26 cellular contexts compared by ENCODE assay signal in genomic region chr5:82446765-82447164, GRCh38.
DNase-seq lines count a peak whose midpoint lies in the region; ATAC-seq and TF ChIP-seq lines count a peak whose summit lies in the region.
"Had no signal": no experiment of that assay in that cellular context is flagged by ENCODE, and none has a peak within 500 bp of the region (broad histone marks: within the 10 kb centered on the region; RNA-seq: fewer than 3 reads in every experiment).

No MANE protein-coding gene starts in this region.

- peak in 5 of 8 donors; percentile 21 to 71 (median 56) for ATAC-seq in heart right ventricle
- ATAC-seq in left ventricle myocardium superior = peak; percentile 81
- ATAC-seq in sciatic nerve = peak; percentile 87
- peak; percentile 50 for ATAC-seq in aorta (ENCODE audit: low FRiP score)
- ATAC-seq: PC-3 had no signal

- no peak for TF ChIP-seq CTCF in heart right ventricle (IDR thresholded peaks at IDR 0.05)
- TF ChIP-seq CTCF in BE2C (IDR thresholded peaks at IDR 0.05; ENCODE audit: low read depth, low read length) = no peak

- DNase-seq in heart right ventricle = no peak
- DNase-seq in cardiac septum (ENCODE audit: low spot score) = no peak
- DNase-seq in left ventricle myocardium superior = no peak
- DNase-seq in sciatic nerve (ENCODE audit: low spot score) = no peak
- no peak for DNase-seq in aorta
- DNase-seq in NCI-H345 (lab: John Stamatoyannopoulos, UW) = no peak
- no peak for DNase-seq in BE2C
- DNase-seq in SW 1271 (lab: John Stamatoyannopoulos, UW) = no peak
- DNase-seq: CD4-positive, alpha-beta memory T cell; COR-L47; GOT3; HFFc6; KBM-7; MG63; NCI-H1105 treated with DMSO at 0.1 percent for 48 hours; NCI-H146; NCI-H1930; NCI-H2107; NCI-H446; NCI-H524 treated with DMSO at 0.1 percent for 48 hours; NCI-H82; NK-92 treated with Interleukin-12 subunit alpha and Interleukin-12 subunit beta, amount 100 ng/mL, for 24 hours; PC-3 had no signal

- no peaks in the 10 kb centered on the region for H3K27me3 ChIP-seq in heart right ventricle
- H3K27me3 ChIP-seq in aorta (ENCODE audit: control insufficient read depth in 1 of 2, insufficient read depth in 2 of 2, low read length in 1 of 2) = no peaks in the 10 kb centered on the region
- no peaks in the 10 kb centered on the region for H3K27me3 ChIP-seq in BE2C
- H3K27me3 ChIP-seq: BLaER1 treated with 17β-estradiol and CSF1 and Interleukin-3, amounts not matched to agents 10 nM and 100 nM; MG63; SJSA1 had no signal

- H3K4me1 ChIP-seq in heart right ventricle (peaks cover 0 to 31% (median 2%) of the 10 kb centered on the region in 9 donors), aorta (ENCODE audit: control insufficient read depth in 1 of 2, insufficient read depth in 2 of 2, low read length in 2 of 2) (peaks cover 6 to 19% of the 10 kb centered on the region in 2 donors), BE2C (peaks cover 7% of the 10 kb centered on the region)
- H3K4me1 ChIP-seq: BLaER1 treated with 17β-estradiol and CSF1 and Interleukin-3, amounts not matched to agents 10 nM and 100 nM; HAP-1; SJSA1 had no signal

- H3K9me3 ChIP-seq in heart right ventricle (peaks cover 0 to 11% (median 0%) of the 10 kb centered on the region in 11 donors), aorta (ENCODE audit: control insufficient read depth, low read length) (no peaks in the 10 kb centered on the region), BE2C (no peaks in the 10 kb centered on the region)
- H3K9me3 ChIP-seq: HAP-1, MG63, SJSA1 had no signal

- intact Hi-C loops in heart right ventricle (cut with DNase I) = no loop called here
- intact Hi-C loops in cardiac septum (cut with DNase I) = no loop called here
- intact Hi-C loops in left ventricle myocardium superior (cut with micrococcal nuclease) = no loop called here
- intact Hi-C loops in sciatic nerve (cut with DNase I) = no loop called here
- intact Hi-C loops in aorta (cut with DNase I) = no loop called here

- H3K27ac ChIP-seq in heart right ventricle (peak overlapping the region in 4 of 10 donors; percentile 5 to 53 (median 28)), aorta (ENCODE audit: low read depth in 1 of 2, low read length in 2 of 2) (no peak overlapping the region)
- H3K27ac ChIP-seq: BLaER1 treated with 17β-estradiol and CSF1 and Interleukin-3, amounts not matched to agents 10 nM and 100 nM; SJSA1 had no signal

- no peaks in the 10 kb centered on the region for H3K36me3 ChIP-seq in heart right ventricle
- no peaks in the 10 kb centered on the region for H3K36me3 ChIP-seq in aorta (ENCODE audit: control insufficient read depth in 1 of 2, insufficient read depth in 2 of 2, low read length in 1 of 2)
- no peaks in the 10 kb centered on the region for H3K36me3 ChIP-seq in BE2C
- H3K36me3 ChIP-seq: BLaER1 treated with 17β-estradiol and CSF1 and Interleukin-3, amounts not matched to agents 10 nM and 100 nM; HAP-1; MG63; SJSA1 had no signal

- H3K4me3 ChIP-seq in heart right ventricle = no peak overlapping the region
- H3K4me3 ChIP-seq in aorta (ENCODE audit: low read length in 2 of 2) = no peak overlapping the region
- no peak overlapping the region for H3K4me3 ChIP-seq in BE2C (ENCODE audit: low read depth, low read length)
- H3K4me3 ChIP-seq: BLaER1 treated with 17β-estradiol and CSF1 and Interleukin-3, amounts not matched to agents 10 nM and 100 nM; HAP-1; MG63; SJSA1 had no signal
